10 cellular contexts compared by ENCODE assay signal in genomic region chr19:46890423-46891170, GRCh38. TPM values are rescaled to one million over a fixed set of nuclear protein-coding genes. Genes with fewer than 3 reads are reported as not detected.
DNase-seq lines count a peak whose midpoint lies in the region; ATAC-seq, FAIRE-seq and TF ChIP-seq lines count a peak whose summit lies in the region.
"Had no signal": no experiment of that assay in that cellular context is flagged by ENCODE, and none has a peak within 500 bp of the region (broad histone marks: within the 10 kb centered on the region; RNA-seq: fewer than 3 reads in every experiment).

No MANE protein-coding gene starts in this region.

- H3K27ac ChIP-seq in body of pancreas (peak overlapping the region in 2 of 4 donors; percentile 17 to 34), liver (ENCODE audit: low read depth in 1 of 2, low read length in 2 of 2) (peak overlapping the region; percentile 90 to 94)

- H3K4me3 Mint-ChIP-seq in effector memory CD8-positive, alpha-beta T cell, result no peak overlapping the region

- intact Hi-C loops in body of pancreas (cut with DNase I), result no loop called here

- H3K27me3 Mint-ChIP-seq in effector memory CD8-positive, alpha-beta T cell, result no peaks in the 10 kb centered on the region

- peak overlapping the region in 1 of 2 donors; percentile 60 for H3K9ac ChIP-seq in liver (ENCODE audit: low read depth in 1 of 2, low read length in 2 of 2)

- H3K4me1 ChIP-seq in body of pancreas (peaks cover 10% of the 10 kb centered on the region), liver (ENCODE audit: control insufficient read depth in 4 of 4, insufficient read depth in 4 of 4, low read length in 3 of 4) (peaks cover 2 to 28% (median 18%) of the 10 kb centered on the region in 4 donors)

- H3K27me3 ChIP-seq in body of pancreas, result no peaks in the 10 kb centered on the region
- no peaks in the 10 kb centered on the region for H3K27me3 ChIP-seq in liver (ENCODE audit: control insufficient read depth in 4 of 4, insufficient read depth in 4 of 4, low read length in 3 of 4)

- TF ChIP-seq CTCF in body of pancreas (IDR thresholded peaks at IDR 0.05), result no peak
- peak; percentile 18 for TF ChIP-seq CTCF in liver (IDR thresholded peaks at IDR 0.05; ENCODE audit: low read depth, low read length, missing input control)

- peaks cover 4% of the 10 kb centered on the region for H3K36me3 Mint-ChIP-seq in effector memory CD8-positive, alpha-beta T cell (ENCODE audit: insufficient read depth)

- no peaks in the 10 kb centered on the region for H3K36me3 ChIP-seq in body of pancreas (replicated peaks in 1 of 2; ENCODE audit: insufficient read depth in 1 of 2, low read depth in 2 of 2)
- H3K36me3 ChIP-seq in liver (ENCODE audit: control insufficient read depth in 4 of 4, insufficient read depth in 3 of 4, low read depth in 1 of 4, low read length in 3 of 4), result peaks cover 0 to 1% (median 0%) of the 10 kb centered on the region in 4 donors

- TF ChIP-seq RAD21 in liver (IDR thresholded peaks at IDR 0.05), result peak; percentile 76 to 81

- no peaks in the 10 kb centered on the region for H3K9me3 Mint-ChIP-seq in effector memory CD8-positive, alpha-beta T cell

- 20 to 28% methylated on average over 3 of the region's 3 CpGs for WGBS in body of pancreas, 2 donors
- 32% methylated on average over 3 of the region's 3 CpGs for WGBS in liver

- peaks cover 24 to 64% of the 10 kb centered on the region in 2 donors for H3K4me1 Mint-ChIP-seq in effector memory CD8-positive, alpha-beta T cell (ENCODE audit: low read depth in 2 of 2)

- TF ChIP-seq POLR2A in body of pancreas (IDR thresholded peaks at IDR 0.05), result no peak

- DNase-seq in AG20443 (ENCODE audit: low spot score), result peak; percentile 87
- DNase-seq in HTR-8/SVneo (ENCODE audit: insufficient read length, low spot score), result peak; percentile 67
- peak in 3 of 4 donors; percentile 13 to 33 (median 28) for DNase-seq in body of pancreas
- DNase-seq in NCI-H82 (lab: John Stamatoyannopoulos, UW), result no peak
- DNase-seq in central memory CD4-positive, alpha-beta T cell, result no peak
- no peak for DNase-seq in effector memory CD8-positive, alpha-beta T cell
- DNase-seq: effector CD8-positive, alpha-beta T cell; GDM1 had no signal

- H3K9me3 ChIP-seq in body of pancreas (no peaks in the 10 kb centered on the region), liver (ENCODE audit: control insufficient read depth in 4 of 4, low read length in 3 of 4) (no peaks in the 10 kb centered on the region)

- peak; percentile 83 for FAIRE-seq in HTR-8/SVneo (lab: Jason Lieb, UNC)

- ATAC-seq in body of pancreas, result peak; percentile 78
- no peak for ATAC-seq in GM19324 (IDR thresholded peaks at IDR 0.05; ENCODE audit: low FRiP score, unreplicated experiment)
- ATAC-seq in effector memory CD8-positive, alpha-beta T cell (replicated peaks), result no peak

- H3K27ac Mint-ChIP-seq in effector memory CD8-positive, alpha-beta T cell, result peak overlapping the region in 1 of 2 donors; percentile 1

- no peak overlapping the region for H3K4me3 ChIP-seq in body of pancreas
- H3K4me3 ChIP-seq in liver (ENCODE audit: low read depth in 1 of 3, low read length in 3 of 3), result no peak overlapping the region

TF ChIP-seq in liver, 16 proteins besides CTCF, POLR2A, EP300 and RAD21:
- TF ChIP-seq HNF4G (IDR thresholded peaks at IDR 0.05) (peak; percentile 97), ATF3 (IDR thresholded peaks at IDR 0.05) (peak; percentile 91), HNF4A (conservative IDR thresholded peaks at IDR 0.05) (peak; percentile 100), EGR1 (IDR thresholded peaks at IDR 0.05; ENCODE audit: low read depth in 2 of 2) (peak; percentile 59 to 90), RXRA (IDR thresholded peaks at IDR 0.05) (peak; percentile 93 to 95), FOXA2 (IDR thresholded peaks at IDR 0.05) (peak; percentile 96), JUND (IDR thresholded peaks at IDR 0.05) (peak; percentile 96 to 98), ZBTB33 (IDR thresholded peaks at IDR 0.05) (peak; percentile 87), TAF1 (conservative IDR thresholded peaks at IDR 0.05) (peak; percentile 70), SP1 (IDR thresholded peaks at IDR 0.05) (peak; percentile 99), MAX (IDR thresholded peaks at IDR 0.05) (peak; percentile 94), YY1 (IDR thresholded peaks at IDR 0.05) (peak; percentile 82), GABPA (IDR thresholded peaks at IDR 0.05 in 1 of 2, conservative IDR thresholded peaks at IDR 0.05 in 1 of 2) (peak in 1 of 2 donors; percentile 73), NR2F2 (IDR thresholded peaks at IDR 0.05) (peak; percentile 77), FOXA1 (IDR thresholded peaks at IDR 0.05) (peak; percentile 93), REST (IDR thresholded peaks at IDR 0.05) (peak; percentile 89)

RNA-seq across cellular contexts. Expression of gene ARHGAP35, which starts 29.8 kb away (rescaled TPM):
- total RNA-seq in body of pancreas (10 to 100 TPM; 22.8 to 24.7 TPM), liver (10 to 100 TPM; 26.3 to 49.2 TPM)
- 10 to 100 TPM; 15.5 to 17.2 TPM for polyA plus RNA-seq in liver

RNA-seq across cellular contexts. Expression of gene AP2S1, which starts 40.0 kb away (rescaled TPM):
- 10 to 100 TPM; 32.2 to 49.1 TPM for total RNA-seq in body of pancreas
- 10 to 100 TPM; 28.3 to 71.2 TPM for total RNA-seq in liver
- polyA plus RNA-seq in liver, result 100 to 1,000 TPM in 1 of 2 donors, 10 to 100 TPM in 1; 86.9 to 168 TPM

Comparison
In these comparisons a context has a peak if more than half of its experiments do, and no peak if none do; other contexts are left out.
1. DNase-seq: peak in AG20443 (single experiment), HTR-8/SVneo (single experiment) and body of pancreas (3 of 4); none in NCI-H82 (single experiment), central memory CD4-positive, alpha-beta T cell (single experiment) and effector memory CD8-positive, alpha-beta T cell (0 of 3).